8 cellular contexts compared by ENCODE assay signal in genomic region chr20:2752631-2753455, GRCh38. TPM values are rescaled to one million over a fixed set of nuclear protein-coding genes. Genes with fewer than 3 reads are reported as not detected.
DNase-seq lines count a peak whose midpoint lies in the region; ATAC-seq and TF ChIP-seq lines count a peak whose summit lies in the region.

No MANE protein-coding gene starts in this region.

- peaks cover 21% of the 10 kb centered on the region for H3K4me1 Mint-ChIP-seq in Caco-2 (ENCODE audit: low read depth, unreplicated experiment)
- peaks cover 16% of the 10 kb centered on the region for H3K4me1 Mint-ChIP-seq in T-helper 1 cell treated with Interleukin-12 subunit alpha and Interleukin-12 subunit beta and Interleukin-4 antibody, amounts not matched to agents 30 μg/mL and 1 μg/mL, for 36 hours (ENCODE audit: low read depth)

- peak; percentile 55 to 65 for DNase-seq in Caco-2
- peak; percentile 17 to 23 for DNase-seq in HL-60 (ENCODE audit: low read depth in 1 of 2, low spot score in 1 of 2)
- peak; percentile 53 for DNase-seq in choroid plexus epithelial cell (ENCODE audit: low read depth)
- no peak for DNase-seq in lung (ENCODE audit: low spot score)
- no peak for DNase-seq in cerebellum (ENCODE audit: low spot score)

- H3K36me3 ChIP-seq in Caco-2 (ENCODE audit: control insufficient read depth, insufficient read depth, low read length), result no peaks in the 10 kb centered on the region
- H3K36me3 ChIP-seq in lung (ENCODE audit: control insufficient read depth in 2 of 2, insufficient read depth in 2 of 2, low read length in 2 of 2), result no peaks in the 10 kb centered on the region
- no peaks in the 10 kb centered on the region for H3K36me3 ChIP-seq in thymus (ENCODE audit: control insufficient read depth, insufficient read depth)

- no peak overlapping the region for H3K27ac Mint-ChIP-seq in Caco-2 (ENCODE audit: unreplicated experiment)
- peak overlapping the region; percentile 63 for H3K27ac Mint-ChIP-seq in T-helper 1 cell treated with Interleukin-12 subunit alpha and Interleukin-12 subunit beta and Interleukin-4 antibody, amounts not matched to agents 30 μg/mL and 1 μg/mL, for 36 hours

- H3K36me3 Mint-ChIP-seq in Caco-2 (ENCODE audit: insufficient read depth, unreplicated experiment), result no peaks in the 10 kb centered on the region
- peaks cover 4% of the 10 kb centered on the region for H3K36me3 Mint-ChIP-seq in T-helper 1 cell treated with Interleukin-12 subunit alpha and Interleukin-12 subunit beta and Interleukin-4 antibody, amounts not matched to agents 30 μg/mL and 1 μg/mL, for 36 hours (ENCODE audit: low read depth)

- peaks cover 7% of the 10 kb centered on the region for H3K27me3 Mint-ChIP-seq in Caco-2 (ENCODE audit: insufficient read depth, unreplicated experiment)
- peaks cover 48% of the 10 kb centered on the region for H3K27me3 Mint-ChIP-seq in T-helper 1 cell treated with Interleukin-12 subunit alpha and Interleukin-12 subunit beta and Interleukin-4 antibody, amounts not matched to agents 30 μg/mL and 1 μg/mL, for 36 hours (ENCODE audit: low read depth)

- H3K4me1 ChIP-seq in Caco-2 (peaks cover 30% of the 10 kb centered on the region), lung (ENCODE audit: control insufficient read depth in 2 of 2, insufficient read depth in 2 of 2, low read length in 2 of 2) (peaks cover 10 to 15% of the 10 kb centered on the region in 2 donors), thymus (ENCODE audit: control insufficient read depth, insufficient read depth, low read length) (peaks cover 11% of the 10 kb centered on the region)

- H3K27ac ChIP-seq in HL-60 (replicated peaks) (no peak overlapping the region), lung (ENCODE audit: low read depth in 1 of 2, low read length in 1 of 2) (no peak overlapping the region), thymus (ENCODE audit: low read depth) (no peak overlapping the region)

- BruUV-seq in Caco-2 (replicated peaks; lab: Mats Ljungman, UMichigan), result TSS peak; percentile 19

- H3K4me3 ChIP-seq in Caco-2 (ENCODE audit: low read depth, low read length), result peak overlapping the region; percentile 57
- H3K4me3 ChIP-seq in HL-60 (replicated peaks; ENCODE audit: insufficient read depth, low read length), result peak overlapping the region; percentile 40
- peak overlapping the region; percentile 45 for H3K4me3 ChIP-seq in choroid plexus epithelial cell (ENCODE audit: low read depth, low read length)
- peak overlapping the region; percentile 18 for H3K4me3 ChIP-seq in lung
- H3K4me3 ChIP-seq in thymus (ENCODE audit: low read length), result peak overlapping the region; percentile 36

- CTCF ChIA-PET in Caco-2 (lab: Charles Lee), result interaction anchor here (1.1 to 2.2 kb wide), 6 partner anchors 9 to 248 kb away, joined by 3 to 8 read pairs (median 4); no protein-coding TSS in a partner anchor

- TF ChIP-seq CTCF in Caco-2 (IDR thresholded peaks at IDR 0.05; ENCODE audit: insufficient read depth in 1 of 2, low read depth in 1 of 2, low read length in 1 of 2, severe bottlenecking in 1 of 2, unreplicated experiment in 1 of 2) (peak; percentile 77 to 88), HL-60 (IDR thresholded peaks at IDR 0.05; ENCODE audit: insufficient read depth, low read length) (peak; percentile 65), choroid plexus epithelial cell (conservative IDR thresholded peaks at IDR 0.05; ENCODE audit: low read depth, low read length) (peak; percentile 80), lung (IDR thresholded peaks at IDR 0.05; ENCODE audit: control extremely low read depth, extremely low read depth) (no peak)

- intact Hi-C loops in Caco-2 (cut with micrococcal nuclease; ENCODE audit: unreplicated experiment), result no loop called here

- H3K9me3 Mint-ChIP-seq in Caco-2 (ENCODE audit: unreplicated experiment), result no peaks in the 10 kb centered on the region
- H3K9me3 Mint-ChIP-seq in T-helper 1 cell treated with Interleukin-12 subunit alpha and Interleukin-12 subunit beta and Interleukin-4 antibody, amounts not matched to agents 30 μg/mL and 1 μg/mL, for 36 hours, result no peaks in the 10 kb centered on the region

- WGBS in lung, 2 donors, result 7 to 10% methylated on average over 39 to 41 of the region's 41 CpGs
- 8% methylated on average over 41 of the region's 41 CpGs for whole genome bisulfite sequencing in thymus

- H3K4me3 Mint-ChIP-seq in Caco-2 (ENCODE audit: unreplicated experiment), result peak overlapping the region; percentile 73
- peak overlapping the region; percentile 77 for H3K4me3 Mint-ChIP-seq in T-helper 1 cell treated with Interleukin-12 subunit alpha and Interleukin-12 subunit beta and Interleukin-4 antibody, amounts not matched to agents 30 μg/mL and 1 μg/mL, for 36 hours

- H3K9me3 ChIP-seq in Caco-2, result no peaks in the 10 kb centered on the region
- no peaks in the 10 kb centered on the region for H3K9me3 ChIP-seq in lung (ENCODE audit: control insufficient read depth in 2 of 2, insufficient read depth in 1 of 2, low read length in 1 of 2)
- H3K9me3 ChIP-seq in thymus (ENCODE audit: control insufficient read depth), result peaks cover 1% of the 10 kb centered on the region

- H3K27me3 ChIP-seq in Caco-2 (replicated peaks; ENCODE audit: control insufficient read depth, insufficient read depth, low read length) (no peaks in the 10 kb centered on the region; the same call in 1 of the 2 replicates), HL-60 (ENCODE audit: insufficient read depth, poor library complexity, severe bottlenecking) (peaks cover 37% of the 10 kb centered on the region), lung (ENCODE audit: control insufficient read depth, insufficient read depth) (no peaks in the 10 kb centered on the region), thymus (ENCODE audit: control insufficient read depth, insufficient read depth) (peaks cover 54% of the 10 kb centered on the region)

- ATAC-seq in lung (ENCODE audit: insufficient read depth, low FRiP score), result no peak
- no peak for ATAC-seq in GM18861 (IDR thresholded peaks at IDR 0.05; ENCODE audit: unreplicated experiment)

- POLR2A ChIA-PET in Caco-2 (lab: Charles Lee), result interaction anchor here (1.0 kb wide), 1 partner anchor 101 kb away, joined by 4 read pairs; the partner anchor contains the start of gene NOP56

RNA-seq across cellular contexts. Expression of gene CPXM1, which starts 47.6 kb away (rescaled TPM):
- total RNA-seq in Caco-2 (2022) (not detected in 2 replicates), lung (10 to 100 TPM in 1 of 2 donors, 1 to 10 TPM in 1; 5.1 to 29.1 TPM), cerebellum (19.9 TPM)
- polyA plus RNA-seq in lung (1 to 10 TPM; 1.5 to 3.3 TPM), thymus (14.1 TPM)

Comparison
In these comparisons a context has a peak if more than half of its experiments do, and no peak if none do; other contexts are left out.
1. DNase-seq: peak in Caco-2 (2 of 2), HL-60 (2 of 2) and choroid plexus epithelial cell (single experiment); none in lung (single experiment) and cerebellum (single experiment).
2. Peak in every context shown above with its lines, with median percentiles within 50 percentile points of each other: H3K4me3 ChIP-seq.